ENCODE assay signal across 16 cellular contexts in the genomic region with DNA sequence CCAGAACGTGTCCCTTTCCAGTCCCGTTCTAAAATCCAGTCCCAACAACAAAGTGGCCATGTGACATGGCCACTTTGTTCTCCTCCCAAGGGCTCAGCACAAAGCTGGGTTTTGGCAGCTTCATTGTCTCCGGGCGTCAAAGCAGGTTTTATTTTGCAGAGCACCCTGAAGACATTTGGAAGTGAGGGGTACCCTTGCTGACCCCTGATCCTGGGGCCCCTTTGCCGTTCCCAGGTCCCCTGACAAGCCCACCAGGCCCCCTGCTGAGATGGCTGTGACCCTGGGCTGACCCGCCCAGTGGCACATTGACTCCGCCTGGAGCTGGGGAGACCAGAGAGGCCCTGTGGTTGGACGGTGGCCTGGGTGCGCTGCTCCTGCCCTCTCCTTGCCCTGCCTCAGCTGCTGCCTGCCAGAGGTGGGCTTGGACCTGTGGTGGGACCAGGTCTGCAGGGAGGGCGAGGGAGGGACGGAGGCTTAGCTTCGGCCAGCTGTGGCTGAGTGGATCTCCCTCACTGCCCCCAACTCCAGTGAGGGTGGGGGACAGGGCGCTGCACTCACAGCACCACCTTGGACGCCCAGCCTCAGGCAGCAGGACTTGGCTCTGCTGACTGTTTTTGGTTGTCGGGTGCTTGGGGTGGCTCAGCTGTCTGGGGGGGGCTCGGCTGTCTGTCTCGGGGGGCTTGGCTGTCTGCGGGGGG. TPM values are rescaled to one million over a fixed set of nuclear protein-coding genes. Genes with fewer than 3 reads are reported as not detected.
A peak's percentile ranks its signal among the peaks of the same experiment; 100 is the strongest.
DNase-seq lines count a peak whose midpoint lies in the region; ATAC-seq, FAIRE-seq and TF ChIP-seq lines count a peak whose summit lies in the region.
"Had no signal": no experiment of that assay in that cellular context is flagged by ENCODE, and none has a peak within 500 bp of the region (broad histone marks: within the 10 kb centered on the region; RNA-seq: fewer than 3 reads in every experiment).

No MANE protein-coding gene starts in this region.

- H3K36me3 ChIP-seq in heart right ventricle (peaks cover 0 to 32% (median 0%) of the 10 kb centered on the region in 9 donors), right atrium auricular region (peaks cover 7% of the 10 kb centered on the region), H1 (ENCODE audit: control insufficient read depth in 2 of 4, insufficient read depth in 4 of 4, low read length in 3 of 4) (no peaks in the 10 kb centered on the region), upper lobe of left lung (peaks cover 0 to 16% (median 6%) of the 10 kb centered on the region in 4 donors)
- peaks cover 0 to 34% (median 0%) of the 10 kb centered on the region in 3 experiments for H3K36me3 ChIP-seq in naive thymus-derived CD4-positive, alpha-beta T cell (ENCODE audit: control insufficient read depth in 2 of 3, insufficient read depth in 3 of 3, low read length in 3 of 3)

- TF ChIP-seq EP300 in H1 (IDR thresholded peaks at IDR 0.05; ENCODE audit: borderline replicate concordance in 1 of 2, low read depth in 2 of 2, low read length in 2 of 2) (no peak), upper lobe of left lung (IDR thresholded peaks at IDR 0.05) (no peak)

- H2BK15ac ChIP-seq in H1 (ENCODE audit: low read length) = no peak overlapping the region

- no peak overlapping the region for H2BK120ac ChIP-seq in H1 (replicated peaks; ENCODE audit: low read depth, low read length)

- no peak overlapping the region for H3K4me2 ChIP-seq in H1 (ENCODE audit: insufficient read depth in 1 of 2, low read depth in 2 of 2, low read length in 2 of 2)

- peak overlapping the region in 6 of 9 donors; percentile 40 to 87 (median 74) for H3K27ac Mint-ChIP-seq in naive thymus-derived CD4-positive, alpha-beta T cell

- no peak overlapping the region for H2AK5ac ChIP-seq in H1 (ENCODE audit: low read depth, low read length)

- TF ChIP-seq RAD21 in H1 (IDR thresholded peaks at IDR 0.05 in 1 of 2, conservative IDR thresholded peaks at IDR 0.05 in 1 of 2; ENCODE audit: low read depth in 2 of 2, low read length in 2 of 2) = no peak

- no peak overlapping the region for H2BK12ac ChIP-seq in H1 (ENCODE audit: low read depth, low read length)

- H3K4me3 ChIP-seq in heart right ventricle (no peak overlapping the region), right atrium auricular region (no peak overlapping the region), H1 (ENCODE audit: extremely low read depth in 1 of 4, insufficient read depth in 2 of 4, low read depth in 3 of 4, low read length in 4 of 4) (no peak overlapping the region), upper lobe of left lung (no peak overlapping the region)
- H3K4me3 ChIP-seq in naive thymus-derived CD4-positive, alpha-beta T cell (ENCODE audit: low read length) = no peak overlapping the region
- H3K4me3 ChIP-seq: gastroesophageal sphincter, spleen had no signal

- peak overlapping the region in 4 of 10 donors; percentile 80 to 88 (median 84) for H3K4me3 Mint-ChIP-seq in naive thymus-derived CD4-positive, alpha-beta T cell

- H3K18ac ChIP-seq in H1 (ENCODE audit: extremely low read depth, low read length) = peak overlapping the region; percentile 60; the same call in 1 of the 2 replicates

- WGBS in heart right ventricle, 2 donors = 71 to 77% methylated on average over 18 of the region's 18 CpGs
- 86% methylated on average over 10 of the region's 18 CpGs; no CpG with 5 or more reads in 1 of the 2 experiments for WGBS in H1 (ENCODE audit: extremely low coverage in 1 of 2, insufficient coverage in 1 of 2, insufficient read length in 1 of 2, insufficient replicate concordance in 2 of 2, low coverage in 1 of 2, low lambda C conversion rate in 2 of 2, missing lambda C conversion rate in 1 of 2), 2 experiments
- 78 to 81% methylated on average over 3 to 17 of the region's 18 CpGs for WGBS in upper lobe of left lung, 2 donors

- peaks cover 0 to 2% (median 0%) of the 10 kb centered on the region in 11 donors for H3K9me3 Mint-ChIP-seq in naive thymus-derived CD4-positive, alpha-beta T cell
- H3K9me3 Mint-ChIP-seq: activated T-helper 1 cell treated with anti-CD3 and anti-CD28 coated beads, Interleukin-12 subunit alpha, Interleukin-12 subunit beta, Interleukin-2, Interleukin-4 antibody, amounts not matched to agents 30 ng/mL and 10 ng/mL and 1 ng/mL, durations not matched to agents 14 hours and 24 hours and 36 hours; effector memory CD8-positive, alpha-beta T cell had no signal

- POLR2A ChIA-PET in H1 (lab: Charles Lee; ENCODE audit: partially characterized antibody) = no interaction called here
- POLR2A ChIA-PET in naive thymus-derived CD4-positive, alpha-beta T cell (lab: Charles Lee) = interaction anchor here (0.6 to 3.5 kb wide), 2 partner anchors 35 to 72 kb away, joined by 3 to 14 read pairs; a partner anchor contains a TSS

- CTCF ChIA-PET in H1 (lab: Charles Lee; ENCODE audit: partially characterized antibody) = interaction anchor here (0.8 to 2.2 kb wide), 15 partner anchors 10 to 206 kb away, joined by 3 to 7 read pairs (median 4); no protein-coding TSS in a partner anchor
- CTCF ChIA-PET in naive thymus-derived CD4-positive, alpha-beta T cell (lab: Charles Lee) = interaction anchor here (0.6 to 0.9 kb wide), 5 partner anchors 17 to 493 kb away, joined by 3 to 4 read pairs (median 3); no protein-coding TSS in a partner anchor

- no peak overlapping the region for H3K23ac ChIP-seq in H1 (ENCODE audit: insufficient read length)

- TF ChIP-seq CTCF in heart right ventricle (IDR thresholded peaks at IDR 0.05) (no peak), right atrium auricular region (IDR thresholded peaks at IDR 0.05) (no peak), H1 (IDR thresholded peaks at IDR 0.05; ENCODE audit: control extremely low read depth in 1 of 3, insufficient read depth in 1 of 3, low read depth in 1 of 3, low read length in 3 of 3) (no peak), upper lobe of left lung (IDR thresholded peaks at IDR 0.05) (no peak)

- peaks cover 9 to 15% of the 10 kb centered on the region in 2 experiments for H4K20me1 ChIP-seq in H1 (replicated peaks in 1 of 2; ENCODE audit: control insufficient read depth in 1 of 2, insufficient read depth in 2 of 2, low read length in 2 of 2)

- TF ChIP-seq POLR2A in H1 (IDR thresholded peaks at IDR 0.05; ENCODE audit: control extremely low read depth in 1 of 2, low read depth in 2 of 2, low read length in 2 of 2) (no peak), upper lobe of left lung (IDR thresholded peaks at IDR 0.05) (no peak)

- H3K4ac ChIP-seq in H1 (replicated peaks; ENCODE audit: insufficient read length, low read depth, low read length) = peak overlapping the region; percentile 69

- no peak overlapping the region for H3K9ac ChIP-seq in H1 (replicated peaks in 1 of 4; ENCODE audit: extremely low read depth in 1 of 4, low read depth in 3 of 4, low read length in 3 of 4)

- FAIRE-seq in H1 (lab: Jason Lieb, UNC) = no peak

- no peak overlapping the region for H2AFZ ChIP-seq in H1 (ENCODE audit: low read length)

- peaks cover 6% of the 10 kb centered on the region; the same call in 1 of the 2 replicates for H3K79me1 ChIP-seq in H1 (ENCODE audit: low read depth, low read length)

- no peak overlapping the region for H4K5ac ChIP-seq in H1 (ENCODE audit: insufficient read length, low read depth, low read length)

- H3K27me3 Mint-ChIP-seq in naive thymus-derived CD4-positive, alpha-beta T cell = no peaks in the 10 kb centered on the region
- H3K27me3 Mint-ChIP-seq: effector memory CD8-positive, alpha-beta T cell had no signal

- no peak overlapping the region for H3K14ac ChIP-seq in H1 (ENCODE audit: insufficient read length)

- no peak overlapping the region for H2BK20ac ChIP-seq in H1 (ENCODE audit: low read length)

- intact Hi-C loops in heart right ventricle (cut with DNase I) = loop anchor here in 3 of 10 donors (2.0 to 10.0 kb wide), 3 partner anchors 15 to 289 kb away; a partner anchor contains a TSS
- intact Hi-C loops in naive thymus-derived CD4-positive, alpha-beta T cell (cut with micrococcal nuclease) = loop anchor here in 1 of 2 donors (5.0 kb wide), 1 partner anchor 153 kb away; a partner anchor contains a TSS

- DNase-seq in heart right ventricle (no peak), right atrium auricular region (ENCODE audit: low spot score) (no peak), H1 (ENCODE audit: low read depth in 1 of 2, low spot score in 2 of 2) (no peak), upper lobe of left lung (peak in 1 of 2 donors; percentile 66), HK-2 (ENCODE audit: unreplicated experiment) (no peak), T-helper 2 cell (no peak)
- no peak for DNase-seq in naive thymus-derived CD4-positive, alpha-beta T cell
- no peak for DNase-seq in activated CD8-positive, alpha-beta memory T cell treated with anti-CD3 and anti-CD28 coated beads, Interleukin-2, amount 50 U/mL, for 4 hours
- DNase-seq: effector memory CD8-positive, alpha-beta T cell; NCI-H226; spleen had no signal

- ATAC-seq in heart right ventricle (peak in 1 of 8 donors; percentile 23), upper lobe of left lung (ENCODE audit: low FRiP score in 2 of 2) (no peak)
- ATAC-seq in naive thymus-derived CD4-positive, alpha-beta T cell = no peak
- ATAC-seq: gastroesophageal sphincter had no signal

- H3K27me3 ChIP-seq in heart right ventricle (no peaks in the 10 kb centered on the region), right atrium auricular region (no peaks in the 10 kb centered on the region), H1 (replicated peaks in 1 of 4; ENCODE audit: control insufficient read depth in 3 of 4, extremely low read depth in 1 of 4, insufficient read depth in 3 of 4, low read length in 3 of 4) (no peaks in the 10 kb centered on the region), upper lobe of left lung (no peaks in the 10 kb centered on the region)
- no peaks in the 10 kb centered on the region for H3K27me3 ChIP-seq in naive thymus-derived CD4-positive, alpha-beta T cell (ENCODE audit: control insufficient read depth in 2 of 2, insufficient read depth in 2 of 2, low read length in 2 of 2)
- H3K27me3 ChIP-seq: gastroesophageal sphincter, spleen had no signal

- peaks cover 10% of the 10 kb centered on the region; the same call in 1 of the 2 replicates for H3K23me2 ChIP-seq in H1 (ENCODE audit: low read depth, low read length)

- peaks cover 27 to 55% (median 40%) of the 10 kb centered on the region in 7 donors for H3K4me1 Mint-ChIP-seq in naive thymus-derived CD4-positive, alpha-beta T cell

- H3K56ac ChIP-seq in H1 (replicated peaks; ENCODE audit: insufficient read length, low read depth, low read length) = no peak overlapping the region

- H4K91ac ChIP-seq in H1 (replicated peaks; ENCODE audit: insufficient read length, low read length) = peak overlapping the region; percentile 65

- H3K79me2 ChIP-seq in H1 (ENCODE audit: control insufficient read depth in 1 of 2, insufficient read depth in 2 of 2, low read length in 2 of 2) = peaks cover 0 to 6% of the 10 kb centered on the region in 2 experiments; a peak in 1 of 4 replicates

- no peaks in the 10 kb centered on the region for H3K9me3 ChIP-seq in heart right ventricle
- no peaks in the 10 kb centered on the region for H3K9me3 ChIP-seq in right atrium auricular region
- no peaks in the 10 kb centered on the region for H3K9me3 ChIP-seq in H1 (ENCODE audit: insufficient read depth in 2 of 2, low read depth in 1 of 2, low read length in 1 of 2)
- no peaks in the 10 kb centered on the region for H3K9me3 ChIP-seq in naive thymus-derived CD4-positive, alpha-beta T cell (ENCODE audit: control insufficient read depth in 2 of 3, low read length in 3 of 3)
- no peaks in the 10 kb centered on the region for H3K9me3 ChIP-seq in upper lobe of left lung
- H3K9me3 ChIP-seq: gastroesophageal sphincter, spleen had no signal

- H3K4me1 ChIP-seq in heart right ventricle (peaks cover 38 to 69% (median 49%) of the 10 kb centered on the region in 9 donors), right atrium auricular region (peaks cover 0 to 56% of the 10 kb centered on the region in 2 donors), H1 (replicated peaks in 1 of 4; ENCODE audit: control insufficient read depth in 3 of 4, insufficient read depth in 4 of 4, low read length in 3 of 4) (peaks cover 0 to 14% (median 4%) of the 10 kb centered on the region in 4 experiments; a peak in 5 of 7 replicates), upper lobe of left lung (peaks cover 49 to 65% (median 56%) of the 10 kb centered on the region in 4 donors)
- peaks cover 19 to 39% of the 10 kb centered on the region in 2 donors for H3K4me1 ChIP-seq in naive thymus-derived CD4-positive, alpha-beta T cell (ENCODE audit: control insufficient read depth in 2 of 2, insufficient read depth in 2 of 2, low read length in 2 of 2)

- no peak overlapping the region for H2BK5ac ChIP-seq in H1 (ENCODE audit: low read depth, low read length)

- no peak overlapping the region; the same call in 1 of the 2 replicates for H4K8ac ChIP-seq in H1 (ENCODE audit: extremely low read depth, insufficient read depth, low read length)

- H3K27ac ChIP-seq in heart right ventricle (peak overlapping the region in 8 of 10 donors; percentile 9 to 56 (median 34)), right atrium auricular region (no peak overlapping the region), H1 (ENCODE audit: low read depth, low read length) (no peak overlapping the region), upper lobe of left lung (peak overlapping the region in 3 of 4 donors; percentile 35 to 79 (median 72))
- H3K27ac ChIP-seq in naive thymus-derived CD4-positive, alpha-beta T cell (ENCODE audit: low read depth, low read length) = peak overlapping the region; percentile 39

- peaks cover 0 to 11% (median 0%) of the 10 kb centered on the region in 5 donors for H3K36me3 Mint-ChIP-seq in naive thymus-derived CD4-positive, alpha-beta T cell

RNA-seq across cellular contexts. Expression of a gene that starts 4.3 kb away (rescaled TPM):
- total RNA-seq in heart right ventricle = 10 to 100 TPM; 34.7 to 84.4 (median 43.8) TPM
- polyA plus RNA-seq in heart right ventricle = 10 to 100 TPM; 42.6 to 56.9 TPM
- total RNA-seq in right atrium auricular region = 10 to 100 TPM; 28.0 to 45.7 TPM
- total RNA-seq in H1 (2021; fragmentation: NEBNext Ultra II Directional; extraction: Animal tissue kit (Norgen Biotek cat#: 25700)) = 76.7 and 82.3 TPM in 2 replicates
- polyA plus RNA-seq in H1 (2011; rRNA removed) = 80.2 and 106 TPM in 2 replicates
- 87.2 TPM for polyA plus RNA-seq in H1 (2011; cell fraction: cytosol; rRNA removed)
- 210 TPM for polyA plus RNA-seq in H1 (2011; cell fraction: nucleus; rRNA removed)
- polyA plus RNA-seq in H1 (2012, experiment 1 of 2) = 40.8 to 95.9 TPM (median 88.0 TPM) in 4 replicates
- polyA plus RNA-seq in H1 (2012, experiment 2 of 2) = 60.1 TPM
- polyA plus RNA-seq in H1 (2013, experiment 1 of 2) = 42.3 TPM
- 40.2 TPM for polyA plus RNA-seq in H1 (2013, experiment 2 of 2)
- 32.1 and 43.0 TPM in 2 replicates for polyA minus RNA-seq in H1 (2011; rRNA and poly(A)+ RNA removed)
- polyA minus RNA-seq in H1 (2011; cell fraction: cytosol; rRNA and poly(A)+ RNA removed) = 45.9 TPM
- polyA minus RNA-seq in H1 (2011; cell fraction: nucleus; rRNA and poly(A)+ RNA removed) = 49.0 TPM
- total RNA-seq in naive thymus-derived CD4-positive, alpha-beta T cell = 100 to 1,000 TPM; 107 to 196 (median 122) TPM
- 100 to 1,000 TPM in 1 of 2 donors, 10 to 100 TPM in 1; 75.0 to 103 TPM for polyA plus RNA-seq in naive thymus-derived CD4-positive, alpha-beta T cell
- total RNA-seq in upper lobe of left lung = 100 to 1,000 TPM in 5 of 6 donors, 10 to 100 TPM in 1; 69.8 to 157 (median 135) TPM

RNA-seq across cellular contexts. Expression of a gene that starts 18.5 kb away (rescaled TPM):
- under 1 TPM in 2 of 10 donors, not detected in 8; 0.05 to 0.10 TPM for total RNA-seq in heart right ventricle
- under 1 TPM in 1 of 2 donors, not detected in 1; 0.06 TPM for polyA plus RNA-seq in heart right ventricle
- not detected for total RNA-seq in right atrium auricular region
- 0.10 TPM in 1 of 2 replicates, not detected in the other for total RNA-seq in H1 (2021; fragmentation: NEBNext Ultra II Directional; extraction: Animal tissue kit (Norgen Biotek cat#: 25700))
- polyA plus RNA-seq in H1 (2011; rRNA removed) = 0.09 and 0.20 TPM in 2 replicates
- polyA plus RNA-seq in H1 (2011; cell fraction: cytosol; rRNA removed) = 0.10 TPM
- 1.0 TPM for polyA plus RNA-seq in H1 (2011; cell fraction: nucleus; rRNA removed)
- polyA plus RNA-seq in H1 (2012, experiment 1 of 2) = 0.16 to 0.23 TPM (median 0.20 TPM) in 3 of 4 replicates, not detected in the other
- polyA plus RNA-seq in H1 (2012, experiment 2 of 2) = 0.09 TPM
- polyA plus RNA-seq in H1 (2013, experiment 1 of 2) = 0.02 TPM
- polyA plus RNA-seq in H1 (2013, experiment 2 of 2) = not detected
- 0.06 and 0.10 TPM in 2 replicates for polyA minus RNA-seq in H1 (2011; rRNA and poly(A)+ RNA removed)
- polyA minus RNA-seq in H1 (2011; cell fraction: cytosol; rRNA and poly(A)+ RNA removed) = not detected
- 0.30 TPM for polyA minus RNA-seq in H1 (2011; cell fraction: nucleus; rRNA and poly(A)+ RNA removed)
- 1 to 10 TPM in 1 of 5 experiments, under 1 TPM in 1, not detected in 3; 0.32 to 2.6 TPM for total RNA-seq in naive thymus-derived CD4-positive, alpha-beta T cell
- polyA plus RNA-seq in naive thymus-derived CD4-positive, alpha-beta T cell = under 1 TPM in 1 of 2 donors, not detected in 1; 0.14 TPM
- not detected for total RNA-seq in upper lobe of left lung
- total RNA-seq: activated T-helper 1 cell treated with anti-CD3 and anti-CD28 coated beads, Interleukin-12 subunit alpha, Interleukin-12 subunit beta, Interleukin-2, Interleukin-4 antibody, amounts not matched to agents 30 ng/mL and 10 ng/mL and 1 ng/mL, durations not matched to agents 14 hours and 24 hours and 36 hours; gastroesophageal sphincter; occipital lobe had no signal

RNA-seq across cellular contexts. Expression of a gene that starts 35.0 kb away (rescaled TPM):
- 10 to 100 TPM; 10.9 to 15.8 (median 13.3) TPM for total RNA-seq in heart right ventricle
- polyA plus RNA-seq in heart right ventricle = 10 to 100 TPM; 27.6 to 34.7 TPM
- 10 to 100 TPM; 21.4 to 23.2 TPM for total RNA-seq in right atrium auricular region
- total RNA-seq in H1 (2021; fragmentation: NEBNext Ultra II Directional; extraction: Animal tissue kit (Norgen Biotek cat#: 25700)) = 10.6 and 11.6 TPM in 2 replicates
- 12.0 and 20.5 TPM in 2 replicates for polyA plus RNA-seq in H1 (2011; rRNA removed)
- 14.8 TPM for polyA plus RNA-seq in H1 (2011; cell fraction: cytosol; rRNA removed)
- polyA plus RNA-seq in H1 (2011; cell fraction: nucleus; rRNA removed) = 59.6 TPM
- 6.5 to 11.7 TPM (median 11.0 TPM) in 4 replicates for polyA plus RNA-seq in H1 (2012, experiment 1 of 2)
- 5.2 TPM for polyA plus RNA-seq in H1 (2012, experiment 2 of 2)
- 9.3 TPM for polyA plus RNA-seq in H1 (2013, experiment 1 of 2)
- polyA plus RNA-seq in H1 (2013, experiment 2 of 2) = 7.4 TPM
- polyA minus RNA-seq in H1 (2011; rRNA and poly(A)+ RNA removed) = 2.4 and 2.6 TPM in 2 replicates
- 4.1 TPM for polyA minus RNA-seq in H1 (2011; cell fraction: cytosol; rRNA and poly(A)+ RNA removed)
- 7.8 TPM for polyA minus RNA-seq in H1 (2011; cell fraction: nucleus; rRNA and poly(A)+ RNA removed)
- 10 to 100 TPM; 20.8 to 66.7 (median 49.5) TPM for total RNA-seq in naive thymus-derived CD4-positive, alpha-beta T cell
- polyA plus RNA-seq in naive thymus-derived CD4-positive, alpha-beta T cell = 10 to 100 TPM; 26.3 to 45.4 TPM
- 10 to 100 TPM; 34.4 to 85.9 (median 48.4) TPM for total RNA-seq in upper lobe of left lung

RNA-seq across cellular contexts. Expression of a gene that starts 42.5 kb away (rescaled TPM):
- not detected for total RNA-seq in heart right ventricle
- not detected for polyA plus RNA-seq in heart right ventricle
- total RNA-seq in right atrium auricular region = not detected
- not detected in 2 replicates for total RNA-seq in H1 (2021; fragmentation: NEBNext Ultra II Directional; extraction: Animal tissue kit (Norgen Biotek cat#: 25700))
- polyA plus RNA-seq in H1 (2011; rRNA removed) = 0.06 and 0.30 TPM in 2 replicates
- 0.05 TPM for polyA plus RNA-seq in H1 (2011; cell fraction: cytosol; rRNA removed)
- 0.13 TPM for polyA plus RNA-seq in H1 (2011; cell fraction: nucleus; rRNA removed)
- polyA plus RNA-seq in H1 (2012, experiment 1 of 2) = not detected in 4 replicates
- polyA plus RNA-seq in H1 (2012, experiment 2 of 2) = not detected
- 0.12 TPM for polyA plus RNA-seq in H1 (2013, experiment 1 of 2)
- 0.09 TPM for polyA plus RNA-seq in H1 (2013, experiment 2 of 2)
- polyA minus RNA-seq in H1 (2011; rRNA and poly(A)+ RNA removed) = 0.28 TPM in 1 of 2 replicates, not detected in the other
- polyA minus RNA-seq in H1 (2011; cell fraction: cytosol; rRNA and poly(A)+ RNA removed) = not detected
- polyA minus RNA-seq in H1 (2011; cell fraction: nucleus; rRNA and poly(A)+ RNA removed) = not detected
- total RNA-seq in naive thymus-derived CD4-positive, alpha-beta T cell = not detected
- not detected for polyA plus RNA-seq in naive thymus-derived CD4-positive, alpha-beta T cell
- not detected for total RNA-seq in upper lobe of left lung
- total RNA-seq: activated T-helper 1 cell treated with anti-CD3 and anti-CD28 coated beads, Interleukin-12 subunit alpha, Interleukin-12 subunit beta, Interleukin-2, Interleukin-4 antibody, amounts not matched to agents 30 ng/mL and 10 ng/mL and 1 ng/mL, durations not matched to agents 14 hours and 24 hours and 36 hours; gastroesophageal sphincter; left colon; occipital lobe; spleen; T-helper 1 cell treated with Interleukin-12 subunit alpha and Interleukin-12 subunit beta and Interleukin-4 antibody, amounts not matched to agents 30 ng/mL and 1 ng/mL, for 36 hours had no signal
- polyA plus RNA-seq: spleen had no signal

RNA-seq across cellular contexts. Expression of a gene that starts 49.2 kb away (rescaled TPM):
- total RNA-seq in heart right ventricle (1 to 10 TPM in 5 of 10 donors, under 1 TPM in 5; 0.34 to 8.5 (median 0.89) TPM), right atrium auricular region (under 1 TPM; 0.75 to 0.89 TPM), upper lobe of left lung (10 to 100 TPM in 4 of 6 donors, 1 to 10 TPM in 2; 2.2 to 37.7 (median 12.7) TPM)
- polyA plus RNA-seq in heart right ventricle (1 to 10 TPM; 1.2 to 2.4 TPM), H1 (2011; rRNA removed) (0.17 and 0.27 TPM in 2 replicates)
- 0.28 and 0.36 TPM in 2 replicates for total RNA-seq in H1 (2021; fragmentation: NEBNext Ultra II Directional; extraction: Animal tissue kit (Norgen Biotek cat#: 25700))
- 0.27 TPM for polyA plus RNA-seq in H1 (2011; cell fraction: cytosol; rRNA removed)
- 0.64 TPM for polyA plus RNA-seq in H1 (2011; cell fraction: nucleus; rRNA removed)
- polyA plus RNA-seq in H1 (2012, experiment 1 of 2) = 0.13 to 0.59 TPM (median 0.25 TPM) in 4 replicates
- polyA plus RNA-seq in H1 (2012, experiment 2 of 2) = 0.10 TPM
- polyA plus RNA-seq in H1 (2013, experiment 1 of 2) = 0.30 TPM
- polyA plus RNA-seq in H1 (2013, experiment 2 of 2) = 0.15 TPM
- polyA minus RNA-seq in H1 (2011; rRNA and poly(A)+ RNA removed) = 0.17 and 0.22 TPM in 2 replicates
- polyA minus RNA-seq in H1 (2011; cell fraction: cytosol; rRNA and poly(A)+ RNA removed) = 1.5 TPM
- 1.2 TPM for polyA minus RNA-seq in H1 (2011; cell fraction: nucleus; rRNA and poly(A)+ RNA removed)
- 10 to 100 TPM in 2 of 5 experiments, 1 to 10 TPM in 3; 1.2 to 29.6 (median 5.3) TPM for total RNA-seq in naive thymus-derived CD4-positive, alpha-beta T cell
- 1 to 10 TPM; 1.5 to 1.7 TPM for polyA plus RNA-seq in naive thymus-derived CD4-positive, alpha-beta T cell

Comparison
In these comparisons a context has a peak if more than half of its experiments do, and no peak if none do; other contexts are left out.
1. H3K27ac ChIP-seq: peak in heart right ventricle (8 of 10), naive thymus-derived CD4-positive, alpha-beta T cell (single experiment) and upper lobe of left lung (3 of 4); none in right atrium auricular region (0 of 2) and H1 (single experiment).